In genomic region chr14:100176811-100177327, GRCh38 we compare ENCODE assay signal across 26 cellular contexts. TPM values are rescaled to one million over a fixed set of nuclear protein-coding genes. Genes with fewer than 3 reads are reported as not detected.
"Had no signal": no experiment of that assay in that cellular context is flagged by ENCODE, and none has a peak within 500 bp of the region (broad histone marks: within the 10 kb centered on the region; RNA-seq: fewer than 3 reads in every experiment).

No MANE protein-coding gene starts in this region.

- H3K27ac Mint-ChIP-seq: activated CD4-positive, alpha-beta memory T cell treated with anti-CD3 and anti-CD28 coated beads, Interleukin-2, amount 10 ng/mL, durations not matched to agents 7 days and 5 days; activated naive CD4-positive, alpha-beta T cell treated with anti-CD3 and anti-CD28 coated beads, Interleukin-2, amount 10 ng/mL, durations not matched to agents 7 days and 5 days; activated naive CD8-positive, alpha-beta T cell treated with anti-CD3 and anti-CD28 coated beads for 36 hours; activated T-cell treated with anti-CD3 and anti-CD28 coated beads, Interleukin-2, amount 50 U/mL, for 72 hours; activated T-helper 2 cell treated with anti-CD3 and anti-CD28 coated beads, Interferon-gamma antibody, Interleukin-2, Interleukin-4, amounts not matched to agents 10 μg/mL and 5 μg/mL and 100 μg/mL, durations not matched to agents 14 hours and 24 hours and 36 hours; T-cell had no signal

- ATAC-seq: activated T-cell treated with anti-CD3 and anti-CD28 coated beads, Interleukin-2, amount 50 U/mL, for 72 hours; T-cell had no signal

- H3K36me3 ChIP-seq: brain microvascular endothelial cell had no signal

- FAIRE-seq: TTC549 had no signal

- H3K4me3 Mint-ChIP-seq: activated CD4-positive, alpha-beta memory T cell treated with anti-CD3 and anti-CD28 coated beads, Interleukin-2, amount 10 ng/mL, durations not matched to agents 7 days and 5 days; activated naive CD4-positive, alpha-beta T cell treated with anti-CD3 and anti-CD28 coated beads, Interleukin-2, amount 10 ng/mL, durations not matched to agents 7 days and 5 days; activated naive CD8-positive, alpha-beta T cell treated with anti-CD3 and anti-CD28 coated beads for 36 hours; activated T-cell treated with anti-CD3 and anti-CD28 coated beads, Interleukin-2, amount 50 U/mL, for 72 hours; T-cell had no signal

- DNase-seq: activated CD4-positive, alpha-beta memory T cell treated with anti-CD3 and anti-CD28 coated beads, Interleukin-2, amount 10 ng/mL, durations not matched to agents 7 days and 5 days; activated CD4-positive, alpha-beta T cell treated with anti-CD3 and anti-CD28 coated beads, Interleukin-2, amount 50 U/mL, for 1 hour; activated CD4-positive, CD25-positive, alpha-beta regulatory T cell; activated gamma-delta T cell treated with Interleukin-2 at 50 U/mL for 16 hours; activated naive CD4-positive, alpha-beta T cell treated with anti-CD3 and anti-CD28 coated beads, Interleukin-2, amount 10 ng/mL, durations not matched to agents 7 days and 5 days; activated naive CD8-positive, alpha-beta T cell treated with anti-CD3 and anti-CD28 coated beads for 36 hours; activated T-cell treated with anti-CD3 and anti-CD28 coated beads for 4 hours; activated T-cell treated with anti-CD3 and anti-CD28 coated beads, Interleukin-2, amount 50 U/mL, for 72 hours; brain microvascular endothelial cell; cerebellar nuclear complex; Kasumi-1; NCI-H1092; NCI-H1417; NCI-H1930; NCI-H2171 treated with DMSO at 0.1 percent for 48 hours; NCI-H226; NCI-H526; NCI-H82; T-cell; T-helper 2 cell; T1000 had no signal

- H3K9me3 Mint-ChIP-seq: activated CD4-positive, alpha-beta memory T cell treated with anti-CD3 and anti-CD28 coated beads, Interleukin-2, amount 10 ng/mL, durations not matched to agents 7 days and 5 days; activated naive CD4-positive, alpha-beta T cell treated with anti-CD3 and anti-CD28 coated beads, Interleukin-2, amount 10 ng/mL, durations not matched to agents 7 days and 5 days; activated naive CD8-positive, alpha-beta T cell treated with anti-CD3 and anti-CD28 coated beads for 36 hours; activated T-cell treated with anti-CD3 and anti-CD28 coated beads, Interleukin-2, amount 50 U/mL, for 72 hours; activated T-helper 2 cell treated with anti-CD3 and anti-CD28 coated beads, Interferon-gamma antibody, Interleukin-2, Interleukin-4, amounts not matched to agents 10 μg/mL and 5 μg/mL and 100 μg/mL, durations not matched to agents 14 hours and 24 hours and 36 hours; T-cell had no signal

- H3K27me3 Mint-ChIP-seq: activated naive CD8-positive, alpha-beta T cell treated with anti-CD3 and anti-CD28 coated beads for 36 hours had no signal

- H3K27ac ChIP-seq: brain microvascular endothelial cell, SK-N-MC had no signal

- H3K36me3 Mint-ChIP-seq: activated naive CD4-positive, alpha-beta T cell treated with anti-CD3 and anti-CD28 coated beads, Interleukin-2, amount 10 ng/mL, durations not matched to agents 7 days and 5 days; activated naive CD8-positive, alpha-beta T cell treated with anti-CD3 and anti-CD28 coated beads for 36 hours; T-cell had no signal

- H3K4me3 ChIP-seq: SK-N-MC had no signal

- H3K4me1 Mint-ChIP-seq: activated CD4-positive, alpha-beta memory T cell treated with anti-CD3 and anti-CD28 coated beads, Interleukin-2, amount 10 ng/mL, durations not matched to agents 7 days and 5 days; activated naive CD4-positive, alpha-beta T cell treated with anti-CD3 and anti-CD28 coated beads, Interleukin-2, amount 10 ng/mL, durations not matched to agents 7 days and 5 days; activated naive CD8-positive, alpha-beta T cell treated with anti-CD3 and anti-CD28 coated beads for 36 hours; T-cell had no signal

- H3K27me3 ChIP-seq: brain microvascular endothelial cell had no signal

RNA-seq across cellular contexts. Expression of gene DEGS2, which starts 17.4 kb away (rescaled TPM):
- total RNA-seq: cardiac septum, RPMI7951 had no signal
